1 cellular context compared by ENCODE assay signal in genomic region chr1:203742446-203742845, GRCh38.
TF ChIP-seq lines count a peak whose summit lies in the region.

No MANE protein-coding gene starts in this region.

TF ChIP-seq in endothelial cell of umbilical vein, 7 proteins besides CTCF, POLR2A, EP300 and RAD21 (continued from another document):
- TF ChIP-seq JUN (IDR thresholded peaks at IDR 0.05; ENCODE audit: borderline replicate concordance, insufficient read depth, insufficient read length, low read depth) = no peak
